ENCODE assay signal across 27 cellular contexts in genomic region chr2:72139471-72139870, GRCh38. TPM values are rescaled to one million over a fixed set of nuclear protein-coding genes. Genes with fewer than 3 reads are reported as not detected.
DNase-seq lines count a peak whose midpoint lies in the region; ATAC-seq, FAIRE-seq and TF ChIP-seq lines count a peak whose summit lies in the region.
"Had no signal": no experiment of that assay in that cellular context is flagged by ENCODE, and none has a peak within 500 bp of the region (broad histone marks: within the 10 kb centered on the region; RNA-seq: fewer than 3 reads in every experiment).

No MANE protein-coding gene starts in this region.

- peaks cover 0 to 46% of the 10 kb centered on the region in 2 donors for H3K4me1 ChIP-seq in right atrium auricular region
- peaks cover 0 to 25% (median 20%) of the 10 kb centered on the region in 4 experiments; a peak in 6 of 7 replicates for H3K4me1 ChIP-seq in H1 (replicated peaks in 1 of 4; ENCODE audit: control insufficient read depth in 3 of 4, insufficient read depth in 4 of 4, low read length in 3 of 4)
- no peaks in the 10 kb centered on the region for H3K4me1 ChIP-seq in aorta (ENCODE audit: control insufficient read depth in 1 of 2, insufficient read depth in 2 of 2, low read length in 2 of 2)

- no peaks in the 10 kb centered on the region for H3K9me3 ChIP-seq in right atrium auricular region
- H3K9me3 ChIP-seq in H1 (ENCODE audit: insufficient read depth in 2 of 2, low read depth in 1 of 2, low read length in 1 of 2), result no peaks in the 10 kb centered on the region; a peak in 1 of 4 replicates
- no peaks in the 10 kb centered on the region for H3K9me3 ChIP-seq in aorta (ENCODE audit: control insufficient read depth, low read length)
- H3K9me3 ChIP-seq: BLaER1, esophagus squamous epithelium, neutrophil, uterus had no signal

- DNase-seq in right atrium auricular region (ENCODE audit: low spot score) (peak; percentile 38), Right ventricle myocardium inferior (ENCODE audit: missing footprints) (no peak), H1 (ENCODE audit: low read depth in 1 of 2, low spot score in 2 of 2) (peak in 1 of 2 experiments; percentile 40), sciatic nerve (ENCODE audit: low spot score) (peak; percentile 41), aorta (no peak), cortex of kidney (lab: John Stamatoyannopoulos, UW) (no peak), GM10266 (ENCODE audit: extremely low spot score) (no peak), DMS79 treated with DMSO at 0.1 percent for 48 hours (lab: John Stamatoyannopoulos, UW) (no peak)
- DNase-seq: activated CD4-positive, alpha-beta T cell treated with anti-CD3 and anti-CD28 coated beads for 48 hours; activated naive CD4-positive, alpha-beta T cell treated with anti-CD3 and anti-CD28 coated beads, Interleukin-2, amount 50 U/mL, for 16 hours; amygdala; esophagus squamous epithelium; GDM1; Kasumi-1; left cardiac atrium; mesendoderm; NCI-H1436; NCI-H345; NCI-H748 treated with DMSO at 0.1 percent for 48 hours; T-helper 2 cell had no signal

- no peak overlapping the region for H4K5ac ChIP-seq in H1 (ENCODE audit: insufficient read length, low read depth, low read length)

- TF ChIP-seq CTCF in right atrium auricular region (IDR thresholded peaks at IDR 0.05) (no peak), H1 (IDR thresholded peaks at IDR 0.05; ENCODE audit: control extremely low read depth in 1 of 3, insufficient read depth in 1 of 3, low read depth in 1 of 3, low read length in 3 of 3) (no peak), GM10266 (IDR thresholded peaks at IDR 0.05; ENCODE audit: control insufficient read depth, insufficient read depth, low read depth, missing control alignments) (no peak)

- H2BK20ac ChIP-seq in H1 (ENCODE audit: low read length), result no peak overlapping the region

- no peaks in the 10 kb centered on the region for H3K79me1 ChIP-seq in H1 (ENCODE audit: low read depth, low read length)

- no peak overlapping the region for H3K56ac ChIP-seq in H1 (replicated peaks; ENCODE audit: insufficient read length, low read depth, low read length)

- no peak overlapping the region for H2BK120ac ChIP-seq in H1 (replicated peaks; ENCODE audit: low read depth, low read length)

- H3K27me3 ChIP-seq in right atrium auricular region, result no peaks in the 10 kb centered on the region
- peaks cover 30 to 51% (median 47%) of the 10 kb centered on the region in 4 experiments for H3K27me3 ChIP-seq in H1 (replicated peaks in 1 of 4; ENCODE audit: control insufficient read depth in 3 of 4, extremely low read depth in 1 of 4, insufficient read depth in 3 of 4, low read length in 3 of 4)
- no peaks in the 10 kb centered on the region for H3K27me3 ChIP-seq in aorta (ENCODE audit: control insufficient read depth in 1 of 2, insufficient read depth in 2 of 2, low read length in 1 of 2)

- no peak overlapping the region for H3K4me3 ChIP-seq in right atrium auricular region
- no peak overlapping the region for H3K4me3 ChIP-seq in H1 (ENCODE audit: extremely low read depth in 1 of 4, insufficient read depth in 2 of 4, low read depth in 3 of 4, low read length in 4 of 4)
- no peak overlapping the region for H3K4me3 ChIP-seq in aorta (ENCODE audit: low read length in 2 of 2)
- H3K4me3 ChIP-seq: BLaER1, esophagus squamous epithelium, uterus had no signal

- ATAC-seq in Right ventricle myocardium inferior, result no peak
- no peak for ATAC-seq in sciatic nerve
- ATAC-seq in aorta (ENCODE audit: low FRiP score), result no peak

- no peak overlapping the region for H3K9ac ChIP-seq in H1 (replicated peaks in 1 of 4; ENCODE audit: extremely low read depth in 1 of 4, low read depth in 3 of 4, low read length in 3 of 4)
- H3K9ac ChIP-seq: BLaER1 had no signal

- H2BK12ac ChIP-seq in H1 (ENCODE audit: low read depth, low read length), result no peak overlapping the region

- intact Hi-C loops in Right ventricle myocardium inferior (cut with DNase I), result no loop called here
- intact Hi-C loops in sciatic nerve (cut with DNase I), result loop anchor here (10.0 kb wide), 1 partner anchor 205 kb away; no protein-coding TSS in a partner anchor
- intact Hi-C loops in aorta (cut with DNase I), result no loop called here

- H3K18ac ChIP-seq in H1 (ENCODE audit: extremely low read depth, low read length), result no peak overlapping the region

- no peak overlapping the region for H3K27ac ChIP-seq in right atrium auricular region
- H3K27ac ChIP-seq in H1 (ENCODE audit: low read depth, low read length), result no peak overlapping the region
- H3K27ac ChIP-seq in aorta (ENCODE audit: low read depth in 1 of 2, low read length in 2 of 2), result peak overlapping the region; percentile 9 to 37
- H3K27ac ChIP-seq: BLaER1, esophagus squamous epithelium, HL-60, neutrophil, uterus had no signal

- H2AFZ ChIP-seq in H1 (ENCODE audit: low read length), result no peak overlapping the region

- H3K23me2 ChIP-seq in H1 (ENCODE audit: low read depth, low read length), result peaks cover 7% of the 10 kb centered on the region; the same call in 1 of the 2 replicates

- no peak overlapping the region for H3K23ac ChIP-seq in H1 (ENCODE audit: insufficient read length)

- H4K8ac ChIP-seq in H1 (ENCODE audit: extremely low read depth, insufficient read depth, low read length), result no peak overlapping the region

- no peak for TF ChIP-seq RAD21 in H1 (IDR thresholded peaks at IDR 0.05 in 1 of 2, conservative IDR thresholded peaks at IDR 0.05 in 1 of 2; ENCODE audit: low read depth in 2 of 2, low read length in 2 of 2)

- CTCF ChIA-PET in H1 (lab: Charles Lee; ENCODE audit: partially characterized antibody), result interaction anchor here (0.5 to 9.5 kb wide), 6 partner anchors 11 to 1038 kb away, joined by 3 to 70 read pairs (median 10); no protein-coding TSS in a partner anchor

- no peak for FAIRE-seq in H1 (lab: Jason Lieb, UNC)
- FAIRE-seq: frontal cortex, GM19239 had no signal

- no peak overlapping the region for H4K91ac ChIP-seq in H1 (replicated peaks; ENCODE audit: insufficient read length, low read length)

- no peaks in the 10 kb centered on the region for H3K79me2 ChIP-seq in H1 (ENCODE audit: control insufficient read depth in 1 of 2, insufficient read depth in 2 of 2, low read length in 2 of 2)

- WGBS in H1 (ENCODE audit: extremely low coverage in 1 of 2, insufficient coverage in 1 of 2, insufficient read length in 1 of 2, insufficient replicate concordance in 2 of 2, low coverage in 1 of 2, low lambda C conversion rate in 2 of 2, missing lambda C conversion rate in 1 of 2), 2 experiments, result 74% methylated on average over 7 of the region's 8 CpGs; no CpG with 5 or more reads in 1 of the 2 experiments
- WGBS in aorta, 2 donors, result 65 to 68% methylated on average over 8 of the region's 8 CpGs

- H3K36me3 ChIP-seq in right atrium auricular region (no peaks in the 10 kb centered on the region), H1 (ENCODE audit: control insufficient read depth in 2 of 4, insufficient read depth in 4 of 4, low read length in 3 of 4) (no peaks in the 10 kb centered on the region), aorta (ENCODE audit: control insufficient read depth in 1 of 2, insufficient read depth in 2 of 2, low read length in 1 of 2) (no peaks in the 10 kb centered on the region)
- H3K36me3 ChIP-seq: BLaER1, neutrophil, uterus had no signal

- POLR2A ChIA-PET in H1 (lab: Charles Lee; ENCODE audit: partially characterized antibody), result no interaction called here

- H3K4ac ChIP-seq in H1 (replicated peaks; ENCODE audit: insufficient read length, low read depth, low read length), result no peak overlapping the region

- H3K14ac ChIP-seq in H1 (ENCODE audit: insufficient read length), result no peak overlapping the region

- no peak for TF ChIP-seq POLR2A in H1 (IDR thresholded peaks at IDR 0.05; ENCODE audit: control extremely low read depth in 1 of 2, low read depth in 2 of 2, low read length in 2 of 2)

- 0 out of 2 replicates have a peak overlapping the region, but pooled peaks have one; percentile 16 for H2BK15ac ChIP-seq in H1 (ENCODE audit: low read length)

- H2AK5ac ChIP-seq in H1 (ENCODE audit: low read depth, low read length), result 0 out of 2 replicates have a peak overlapping the region, but pooled peaks have one; percentile 1

- no peak overlapping the region for H2BK5ac ChIP-seq in H1 (ENCODE audit: low read depth, low read length)

- no peak for TF ChIP-seq EP300 in H1 (IDR thresholded peaks at IDR 0.05; ENCODE audit: borderline replicate concordance in 1 of 2, low read depth in 2 of 2, low read length in 2 of 2)

- no peak overlapping the region for H3K4me2 ChIP-seq in H1 (ENCODE audit: insufficient read depth in 1 of 2, low read depth in 2 of 2, low read length in 2 of 2)
- H3K4me2 ChIP-seq: BLaER1 had no signal

- peaks cover 3 to 4% of the 10 kb centered on the region in 2 experiments for H4K20me1 ChIP-seq in H1 (replicated peaks in 1 of 2; ENCODE audit: control insufficient read depth in 1 of 2, insufficient read depth in 2 of 2, low read length in 2 of 2)

TF ChIP-seq in H1, 55 proteins besides CTCF, POLR2A, EP300 and RAD21 (continues in another document):
- no peak for TF ChIP-seq TAF1 (IDR thresholded peaks at IDR 0.05; ENCODE audit: low read depth, low read length)
- TF ChIP-seq RNF2 (IDR thresholded peaks at IDR 0.05; ENCODE audit: borderline replicate concordance, low read depth, low read length, missing control alignments, poor library complexity, severe bottlenecking), result no peak
- TF ChIP-seq EGR1 (IDR thresholded peaks at IDR 0.05; ENCODE audit: borderline replicate concordance, low read depth, low read length), result no peak
- no peak for TF ChIP-seq USF2 (IDR thresholded peaks at IDR 0.05; ENCODE audit: low read length)
- no peak for TF ChIP-seq SRF (IDR thresholded peaks at IDR 0.05; ENCODE audit: low read depth, low read length)

RNA-seq across cellular contexts. Expression of gene CYP26B1, which starts 8.2 kb away (rescaled TPM):
- 10 to 100 TPM in 1 of 2 donors, 1 to 10 TPM in 1; 2.5 to 12.8 TPM for total RNA-seq in right atrium auricular region
- 5.4 TPM for total RNA-seq in Right ventricle myocardium inferior
- total RNA-seq in H1 (2021; fragmentation: NEBNext Ultra II Directional; extraction: Animal tissue kit (Norgen Biotek cat#: 25700)), result 0.36 and 0.69 TPM in 2 replicates
- 0.06 and 0.19 TPM in 2 replicates for polyA plus RNA-seq in H1 (2011; rRNA removed)
- 0.34 TPM for polyA plus RNA-seq in H1 (2011; cell fraction: cytosol; rRNA removed)
- polyA plus RNA-seq in H1 (2011; cell fraction: nucleus; rRNA removed), result 0.53 TPM
- polyA plus RNA-seq in H1 (2012, experiment 1 of 2), result 0.08 to 0.77 TPM (median 0.23 TPM) in 4 replicates
- polyA plus RNA-seq in H1 (2012, experiment 2 of 2), result 0.08 TPM
- 0.12 TPM for polyA plus RNA-seq in H1 (2013, experiment 1 of 2)
- 0.09 TPM for polyA plus RNA-seq in H1 (2013, experiment 2 of 2)
- 0.13 and 0.24 TPM in 2 replicates for polyA minus RNA-seq in H1 (2011; rRNA and poly(A)+ RNA removed)
- polyA minus RNA-seq in H1 (2011; cell fraction: cytosol; rRNA and poly(A)+ RNA removed), result not detected
- polyA minus RNA-seq in H1 (2011; cell fraction: nucleus; rRNA and poly(A)+ RNA removed), result 0.10 TPM
- 12.7 TPM for total RNA-seq in sciatic nerve
- total RNA-seq in aorta, result 10 to 100 TPM in 1 of 2 donors, 1 to 10 TPM in 1; 8.8 to 12.9 TPM
- polyA plus RNA-seq in aorta, result 1 to 10 TPM; 1.4 to 2.0 TPM
- total RNA-seq: activated CD8-positive, alpha-beta memory T cell treated with anti-CD3 and anti-CD28 coated beads for 36 hours had no signal

Comparison
In these comparisons a context has a peak if more than half of its experiments do, and no peak if none do; other contexts are left out.
1. DNase-seq: peak in right atrium auricular region (single experiment) and sciatic nerve (single experiment); none in Right ventricle myocardium inferior (single experiment), aorta (0 of 2), cortex of kidney (single experiment), GM10266 (single experiment) and DMS79 treated with DMSO at 0.1 percent for 48 hours (single experiment).
2. H3K27ac ChIP-seq: peak in aorta (2 of 2); none in right atrium auricular region (0 of 2) and H1 (single experiment).